ENCODE assay signal across 1 cellular context in the genomic region with DNA sequence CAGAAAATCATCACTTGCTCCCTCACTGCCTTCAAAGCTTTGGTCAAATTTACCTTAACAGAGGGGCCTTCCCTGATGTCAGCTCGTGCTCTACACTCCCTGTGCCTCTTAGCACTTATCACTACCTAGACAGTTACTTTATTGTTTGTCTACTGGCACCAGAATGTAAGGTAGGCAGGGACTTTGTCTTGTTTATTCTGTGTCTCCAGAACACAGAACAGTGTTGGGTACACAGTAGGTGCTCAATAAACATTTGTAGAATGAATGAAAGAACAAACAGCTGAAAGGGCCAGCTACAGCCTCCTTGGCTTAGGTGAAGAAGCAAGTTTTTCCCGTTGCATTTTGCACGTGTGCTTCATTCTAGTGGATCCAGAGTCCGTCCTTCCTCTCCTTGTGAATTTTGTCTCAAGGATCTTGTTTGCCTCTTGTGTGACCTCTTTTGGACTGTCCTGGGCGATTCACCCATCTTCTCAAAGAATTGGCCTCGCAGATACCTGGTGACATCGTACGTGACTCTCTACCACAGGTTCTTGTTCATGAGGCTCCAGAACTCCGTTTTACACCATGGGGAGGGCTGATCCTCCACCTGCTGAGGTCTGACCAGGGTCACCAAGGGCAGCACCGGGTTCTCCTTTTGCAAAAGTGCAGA.
TF ChIP-seq lines count a peak whose summit lies in the region.

No MANE protein-coding gene starts in this region.

TF ChIP-seq in HepG2, 621 proteins besides CTCF, POLR2A, EP300 and RAD21 (continued from another document and continues in another):
- TF ChIP-seq, protein P1, sequence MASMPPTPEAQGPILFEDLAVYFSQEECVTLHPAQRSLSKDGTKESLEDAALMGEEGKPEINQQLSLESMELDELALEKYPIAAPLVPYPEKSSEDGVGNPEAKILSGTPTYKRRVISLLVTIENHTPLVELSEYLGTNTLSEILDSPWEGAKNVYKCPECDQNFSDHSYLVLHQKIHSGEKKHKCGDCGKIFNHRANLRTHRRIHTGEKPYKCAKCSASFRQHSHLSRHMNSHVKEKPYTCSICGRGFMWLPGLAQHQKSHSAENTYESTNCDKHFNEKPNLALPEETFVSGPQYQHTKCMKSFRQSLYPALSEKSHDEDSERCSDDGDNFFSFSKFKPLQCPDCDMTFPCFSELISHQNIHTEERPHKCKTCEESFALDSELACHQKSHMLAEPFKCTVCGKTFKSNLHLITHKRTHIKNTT (CRISPR knock-in tag; IDR thresholded peaks at IDR 0.05), result no peak
- TF ChIP-seq ZNF557 (CRISPR knock-in tag; IDR thresholded peaks at IDR 0.05), result peak; percentile 83; the same call in 1 of the 2 replicates
- 0 out of 2 replicates have a peak, but pooled peaks have one; percentile 25 for TF ChIP-seq HMG20B (CRISPR knock-in tag; conservative IDR thresholded peaks at IDR 0.05)
- no peak; the same call in 1 of the 2 replicates for TF ChIP-seq THAP11 (CRISPR knock-in tag; IDR thresholded peaks at IDR 0.05)
- peak; percentile 78; the same call in 1 of the 2 replicates for TF ChIP-seq SALL1 (CRISPR knock-in tag; IDR thresholded peaks at IDR 0.05)
- no peak for TF ChIP-seq DBP (CRISPR knock-in tag; IDR thresholded peaks at IDR 0.05; ENCODE audit: not compliant biosample characterization)
- peak; percentile 11; the same call in 1 of the 2 replicates for TF ChIP-seq ZNF703 (CRISPR knock-in tag; IDR thresholded peaks at IDR 0.05; ENCODE audit: borderline replicate concordance)
- peak; percentile 88 for TF ChIP-seq POGZ (CRISPR knock-in tag; IDR thresholded peaks at IDR 0.05)
- TF ChIP-seq ATM (IDR thresholded peaks at IDR 0.05; ENCODE audit: borderline replicate concordance), result no peak
- peak; percentile 53; the same call in 1 of the 2 replicates for TF ChIP-seq ZNF788 (CRISPR knock-in tag; IDR thresholded peaks at IDR 0.05; ENCODE audit: borderline replicate concordance)
- TF ChIP-seq, protein P2, sequence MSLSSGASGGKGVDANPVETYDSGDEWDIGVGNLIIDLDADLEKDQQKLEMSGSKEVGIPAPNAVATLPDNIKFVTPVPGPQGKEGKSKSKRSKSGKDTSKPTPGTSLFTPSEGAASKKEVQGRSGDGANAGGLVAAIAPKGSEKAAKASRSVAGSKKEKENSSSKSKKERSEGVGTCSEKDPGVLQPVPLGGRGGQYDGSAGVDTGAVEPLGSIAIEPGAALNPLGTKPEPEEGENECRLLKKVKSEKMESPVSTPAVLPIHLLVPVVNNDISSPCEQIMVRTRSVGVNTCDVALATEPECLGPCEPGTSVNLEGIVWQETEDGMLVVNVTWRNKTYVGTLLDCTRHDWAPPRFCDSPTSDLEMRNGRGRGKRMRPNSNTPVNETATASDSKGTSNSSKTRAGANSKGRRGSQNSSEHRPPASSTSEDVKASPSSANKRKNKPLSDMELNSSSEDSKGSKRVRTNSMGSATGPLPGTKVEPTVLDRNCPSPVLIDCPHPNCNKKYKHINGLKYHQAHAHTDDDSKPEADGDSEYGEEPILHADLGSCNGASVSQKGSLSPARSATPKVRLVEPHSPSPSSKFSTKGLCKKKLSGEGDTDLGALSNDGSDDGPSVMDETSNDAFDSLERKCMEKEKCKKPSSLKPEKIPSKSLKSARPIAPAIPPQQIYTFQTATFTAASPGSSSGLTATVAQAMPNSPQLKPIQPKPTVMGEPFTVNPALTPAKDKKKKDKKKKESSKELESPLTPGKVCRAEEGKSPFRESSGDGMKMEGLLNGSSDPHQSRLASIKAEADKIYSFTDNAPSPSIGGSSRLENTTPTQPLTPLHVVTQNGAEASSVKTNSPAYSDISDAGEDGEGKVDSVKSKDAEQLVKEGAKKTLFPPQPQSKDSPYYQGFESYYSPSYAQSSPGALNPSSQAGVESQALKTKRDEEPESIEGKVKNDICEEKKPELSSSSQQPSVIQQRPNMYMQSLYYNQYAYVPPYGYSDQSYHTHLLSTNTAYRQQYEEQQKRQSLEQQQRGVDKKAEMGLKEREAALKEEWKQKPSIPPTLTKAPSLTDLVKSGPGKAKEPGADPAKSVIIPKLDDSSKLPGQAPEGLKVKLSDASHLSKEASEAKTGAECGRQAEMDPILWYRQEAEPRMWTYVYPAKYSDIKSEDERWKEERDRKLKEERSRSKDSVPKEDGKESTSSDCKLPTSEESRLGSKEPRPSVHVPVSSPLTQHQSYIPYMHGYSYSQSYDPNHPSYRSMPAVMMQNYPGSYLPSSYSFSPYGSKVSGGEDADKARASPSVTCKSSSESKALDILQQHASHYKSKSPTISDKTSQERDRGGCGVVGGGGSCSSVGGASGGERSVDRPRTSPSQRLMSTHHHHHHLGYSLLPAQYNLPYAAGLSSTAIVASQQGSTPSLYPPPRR (CRISPR knock-in tag; IDR thresholded peaks at IDR 0.05; ENCODE audit: borderline replicate concordance), result peak; percentile 95
- peak; percentile 62; the same call in 1 of the 2 replicates for TF ChIP-seq NKX3-1 (CRISPR knock-in tag; IDR thresholded peaks at IDR 0.05)
- TF ChIP-seq ZNF772 (CRISPR knock-in tag; IDR thresholded peaks at IDR 0.05), result peak; percentile 58; the same call in 1 of the 2 replicates
- peak; percentile 75; the same call in 1 of the 2 replicates for TF ChIP-seq ARNTL (CRISPR knock-in tag; IDR thresholded peaks at IDR 0.05)
- TF ChIP-seq RORA (CRISPR knock-in tag; IDR thresholded peaks at IDR 0.05), result no peak; the same call in 1 of the 2 replicates
- TF ChIP-seq, protein P3, sequence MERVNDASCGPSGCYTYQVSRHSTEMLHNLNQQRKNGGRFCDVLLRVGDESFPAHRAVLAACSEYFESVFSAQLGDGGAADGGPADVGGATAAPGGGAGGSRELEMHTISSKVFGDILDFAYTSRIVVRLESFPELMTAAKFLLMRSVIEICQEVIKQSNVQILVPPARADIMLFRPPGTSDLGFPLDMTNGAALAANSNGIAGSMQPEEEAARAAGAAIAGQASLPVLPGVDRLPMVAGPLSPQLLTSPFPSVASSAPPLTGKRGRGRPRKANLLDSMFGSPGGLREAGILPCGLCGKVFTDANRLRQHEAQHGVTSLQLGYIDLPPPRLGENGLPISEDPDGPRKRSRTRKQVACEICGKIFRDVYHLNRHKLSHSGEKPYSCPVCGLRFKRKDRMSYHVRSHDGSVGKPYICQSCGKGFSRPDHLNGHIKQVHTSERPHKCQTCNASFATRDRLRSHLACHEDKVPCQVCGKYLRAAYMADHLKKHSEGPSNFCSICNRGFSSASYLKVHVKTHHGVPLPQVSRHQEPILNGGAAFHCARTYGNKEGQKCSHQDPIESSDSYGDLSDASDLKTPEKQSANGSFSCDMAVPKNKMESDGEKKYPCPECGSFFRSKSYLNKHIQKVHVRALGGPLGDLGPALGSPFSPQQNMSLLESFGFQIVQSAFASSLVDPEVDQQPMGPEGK (CRISPR knock-in tag; IDR thresholded peaks at IDR 0.05), result no peak
- TF ChIP-seq JUNB (CRISPR knock-in tag; IDR thresholded peaks at IDR 0.05; ENCODE audit: borderline replicate concordance), result no peak; the same call in 1 of the 2 replicates
- TF ChIP-seq KLF9 (CRISPR knock-in tag; IDR thresholded peaks at IDR 0.05; ENCODE audit: low read depth), result 0 out of 2 replicates have a peak, but pooled peaks have one; percentile 26
- no peak for TF ChIP-seq ZNF225 (CRISPR knock-in tag; IDR thresholded peaks at IDR 0.05)
- TF ChIP-seq ELF1 (CRISPR knock-in tag; IDR thresholded peaks at IDR 0.05), result no peak; the same call in 1 of the 2 replicates
- TF ChIP-seq, protein P4, sequence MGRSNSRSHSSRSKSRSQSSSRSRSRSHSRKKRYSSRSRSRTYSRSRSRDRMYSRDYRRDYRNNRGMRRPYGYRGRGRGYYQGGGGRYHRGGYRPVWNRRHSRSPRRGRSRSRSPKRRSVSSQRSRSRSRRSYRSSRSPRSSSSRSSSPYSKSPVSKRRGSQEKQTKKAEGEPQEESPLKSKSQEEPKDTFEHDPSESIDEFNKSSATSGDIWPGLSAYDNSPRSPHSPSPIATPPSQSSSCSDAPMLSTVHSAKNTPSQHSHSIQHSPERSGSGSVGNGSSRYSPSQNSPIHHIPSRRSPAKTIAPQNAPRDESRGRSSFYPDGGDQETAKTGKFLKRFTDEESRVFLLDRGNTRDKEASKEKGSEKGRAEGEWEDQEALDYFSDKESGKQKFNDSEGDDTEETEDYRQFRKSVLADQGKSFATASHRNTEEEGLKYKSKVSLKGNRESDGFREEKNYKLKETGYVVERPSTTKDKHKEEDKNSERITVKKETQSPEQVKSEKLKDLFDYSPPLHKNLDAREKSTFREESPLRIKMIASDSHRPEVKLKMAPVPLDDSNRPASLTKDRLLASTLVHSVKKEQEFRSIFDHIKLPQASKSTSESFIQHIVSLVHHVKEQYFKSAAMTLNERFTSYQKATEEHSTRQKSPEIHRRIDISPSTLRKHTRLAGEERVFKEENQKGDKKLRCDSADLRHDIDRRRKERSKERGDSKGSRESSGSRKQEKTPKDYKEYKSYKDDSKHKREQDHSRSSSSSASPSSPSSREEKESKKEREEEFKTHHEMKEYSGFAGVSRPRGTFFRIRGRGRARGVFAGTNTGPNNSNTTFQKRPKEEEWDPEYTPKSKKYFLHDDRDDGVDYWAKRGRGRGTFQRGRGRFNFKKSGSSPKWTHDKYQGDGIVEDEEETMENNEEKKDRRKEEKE (IDR thresholded peaks at IDR 0.05), result no peak
- TF ChIP-seq, protein P5, sequence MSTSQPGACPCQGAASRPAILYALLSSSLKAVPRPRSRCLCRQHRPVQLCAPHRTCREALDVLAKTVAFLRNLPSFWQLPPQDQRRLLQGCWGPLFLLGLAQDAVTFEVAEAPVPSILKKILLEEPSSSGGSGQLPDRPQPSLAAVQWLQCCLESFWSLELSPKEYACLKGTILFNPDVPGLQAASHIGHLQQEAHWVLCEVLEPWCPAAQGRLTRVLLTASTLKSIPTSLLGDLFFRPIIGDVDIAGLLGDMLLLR (CRISPR knock-in tag; IDR thresholded peaks at IDR 0.05), result no peak
- no peak for TF ChIP-seq AGO1 (IDR thresholded peaks at IDR 0.05; ENCODE audit: low read depth, low read length, poor library complexity, severe bottlenecking)
- TF ChIP-seq ZNF496 (CRISPR knock-in tag; IDR thresholded peaks at IDR 0.05; ENCODE audit: insufficient replicate concordance), result no peak
- TF ChIP-seq SP5 (CRISPR knock-in tag; IDR thresholded peaks at IDR 0.05; ENCODE audit: borderline replicate concordance, low read depth), result peak; percentile 86
- TF ChIP-seq PITX1 (CRISPR knock-in tag; IDR thresholded peaks at IDR 0.05), result peak; percentile 85
- no peak for TF ChIP-seq CHD2 (IDR thresholded peaks at IDR 0.05; ENCODE audit: low read depth, low read length)
- peak; percentile 65 for TF ChIP-seq HHEX (CRISPR knock-in tag; IDR thresholded peaks at IDR 0.05)
- no peak for TF ChIP-seq ZNF572 (CRISPR knock-in tag; IDR thresholded peaks at IDR 0.05)
- no peak for TF ChIP-seq PCBP1 (IDR thresholded peaks at IDR 0.05; ENCODE audit: borderline replicate concordance, low read depth, low read length)
- TF ChIP-seq ARNT2 (CRISPR knock-in tag; IDR thresholded peaks at IDR 0.05; ENCODE audit: low read depth), result no peak
- TF ChIP-seq ZBTB20 (CRISPR knock-in tag; IDR thresholded peaks at IDR 0.05; ENCODE audit: borderline replicate concordance, low read depth), result peak; percentile 68; the same call in 1 of the 2 replicates
- TF ChIP-seq ZNF251 (CRISPR knock-in tag; IDR thresholded peaks at IDR 0.05), result no peak
- no peak for TF ChIP-seq PHF5A (CRISPR knock-in tag; IDR thresholded peaks at IDR 0.05; ENCODE audit: low read depth, unreplicated experiment)
- TF ChIP-seq GATA4 (IDR thresholded peaks at IDR 0.05; ENCODE audit: borderline replicate concordance, low read depth), result peak; percentile 65; the same call in 1 of the 2 replicates
- TF ChIP-seq BHLHE40 (IDR thresholded peaks at IDR 0.05; ENCODE audit: low read length), result peak; percentile 54; the same call in 1 of the 2 replicates
- no peak for TF ChIP-seq RFX1 (IDR thresholded peaks at IDR 0.05)
- TF ChIP-seq SETDB1 (CRISPR knock-in tag; IDR thresholded peaks at IDR 0.05; ENCODE audit: borderline replicate concordance), result no peak
- no peak for TF ChIP-seq ZBTB4 (CRISPR knock-in tag; IDR thresholded peaks at IDR 0.05; ENCODE audit: borderline replicate concordance)
- TF ChIP-seq, protein P6, sequence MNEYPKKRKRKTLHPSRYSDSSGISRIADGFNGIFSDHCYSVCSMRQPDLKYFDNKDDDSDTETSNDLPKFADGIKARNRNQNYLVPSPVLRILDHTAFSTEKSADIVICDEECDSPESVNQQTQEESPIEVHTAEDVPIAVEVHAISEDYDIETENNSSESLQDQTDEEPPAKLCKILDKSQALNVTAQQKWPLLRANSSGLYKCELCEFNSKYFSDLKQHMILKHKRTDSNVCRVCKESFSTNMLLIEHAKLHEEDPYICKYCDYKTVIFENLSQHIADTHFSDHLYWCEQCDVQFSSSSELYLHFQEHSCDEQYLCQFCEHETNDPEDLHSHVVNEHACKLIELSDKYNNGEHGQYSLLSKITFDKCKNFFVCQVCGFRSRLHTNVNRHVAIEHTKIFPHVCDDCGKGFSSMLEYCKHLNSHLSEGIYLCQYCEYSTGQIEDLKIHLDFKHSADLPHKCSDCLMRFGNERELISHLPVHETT (CRISPR knock-in tag; conservative IDR thresholded peaks at IDR 0.05), result no peak
- TF ChIP-seq NFYC (CRISPR knock-in tag; IDR thresholded peaks at IDR 0.05), result 0 out of 2 replicates have a peak, but pooled peaks have one; percentile 10
- peak; percentile 81 for TF ChIP-seq TCF7 (IDR thresholded peaks at IDR 0.05; ENCODE audit: low read depth)
- TF ChIP-seq ZNF850 (CRISPR knock-in tag; conservative IDR thresholded peaks at IDR 0.05), result no peak
- no peak for TF ChIP-seq ZBTB42 (CRISPR knock-in tag; IDR thresholded peaks at IDR 0.05)
- peak; percentile 58; the same call in 1 of the 2 replicates for TF ChIP-seq ZNF564 (CRISPR knock-in tag; IDR thresholded peaks at IDR 0.05)
- no peak for TF ChIP-seq U2AF1 (optimal IDR thresholded peaks at IDR 0.05; ENCODE audit: low read depth, low read length)
